ENCODE assay signal across 8 cellular contexts in genomic region chr10:131980757-131981428, GRCh38. TPM values are rescaled to one million over a fixed set of nuclear protein-coding genes. Genes with fewer than 3 reads are reported as not detected.
A peak's percentile ranks its signal among the peaks of the same experiment; 100 is the strongest.
DNase-seq lines count a peak whose midpoint lies in the region; ATAC-seq and TF ChIP-seq lines count a peak whose summit lies in the region.

No MANE protein-coding gene starts in this region.

- H3K9me3 Mint-ChIP-seq in activated naive CD4-positive, alpha-beta T cell treated with anti-CD3 and anti-CD28 coated beads for 36 hours: no peaks in the 10 kb centered on the region
- peaks cover 2% of the 10 kb centered on the region for H3K9me3 Mint-ChIP-seq in activated naive CD8-positive, alpha-beta T cell treated with anti-CD3 and anti-CD28 coated beads, Interleukin-2, amount 10 ng/mL, durations not matched to agents 7 days and 5 days

- intact Hi-C loops in activated naive CD4-positive, alpha-beta T cell treated with anti-CD3 and anti-CD28 coated beads for 36 hours (cut with micrococcal nuclease): loop anchor here (1.0 to 10.0 kb wide), 5 partner anchors 9 to 354 kb away; partner anchors contain the start of genes LRRC27 and STK32C
- intact Hi-C loops in spleen (cut with DNase I; ENCODE audit: low total_unique reads): no loop called here

- no peaks in the 10 kb centered on the region for H3K9me3 ChIP-seq in iPS-18a (ENCODE audit: control insufficient read depth, low read depth, low read length)
- no peaks in the 10 kb centered on the region for H3K9me3 ChIP-seq in spleen

- peaks cover 55% of the 10 kb centered on the region for H3K27me3 ChIP-seq in iPS-18a (ENCODE audit: control insufficient read depth, insufficient read depth, low read length)
- peaks cover 0 to 28% (median 0%) of the 10 kb centered on the region in 7 donors for H3K27me3 ChIP-seq in spleen (replicated peaks in 1 of 7)

- CTCF ChIA-PET in activated naive CD4-positive, alpha-beta T cell treated with anti-CD3 and anti-CD28 coated beads for 36 hours (lab: Charles Lee): interaction anchor here (0.6 to 1.7 kb wide), 4 partner anchors 42 to 95 kb away, joined by 3 to 9 read pairs (median 6); no protein-coding TSS in a partner anchor

- POLR2A ChIA-PET in activated naive CD8-positive, alpha-beta T cell treated with anti-CD3 and anti-CD28 coated beads, Interleukin-2, amount 10 ng/mL, durations not matched to agents 7 days and 5 days (lab: Charles Lee): interaction anchor here (0.6 to 2.8 kb wide), 9 partner anchors 8 to 81 kb away, joined by 3 to 16 read pairs (median 5); no protein-coding TSS in a partner anchor

- peak overlapping the region; percentile 82 for H3K4me3 Mint-ChIP-seq in activated naive CD4-positive, alpha-beta T cell treated with anti-CD3 and anti-CD28 coated beads for 36 hours
- peak overlapping the region; percentile 84 for H3K4me3 Mint-ChIP-seq in activated naive CD8-positive, alpha-beta T cell treated with anti-CD3 and anti-CD28 coated beads, Interleukin-2, amount 10 ng/mL, durations not matched to agents 7 days and 5 days

- no peak for TF ChIP-seq POLR2A in spleen (IDR thresholded peaks at IDR 0.05)

- H3K27me3 Mint-ChIP-seq in activated naive CD4-positive, alpha-beta T cell treated with anti-CD3 and anti-CD28 coated beads for 36 hours (ENCODE audit: low read depth): no peaks in the 10 kb centered on the region
- H3K27me3 Mint-ChIP-seq in activated naive CD8-positive, alpha-beta T cell treated with anti-CD3 and anti-CD28 coated beads, Interleukin-2, amount 10 ng/mL, durations not matched to agents 7 days and 5 days: peaks cover 18% of the 10 kb centered on the region

- TF ChIP-seq CTCF in spleen (IDR thresholded peaks at IDR 0.05 in 8 of 11, conservative IDR thresholded peaks at IDR 0.05 in 3 of 11): no peak

- H3K9ac ChIP-seq in iPS-18a (ENCODE audit: low read length): peak overlapping the region; percentile 38

- 13 to 19% (median 14%) methylated on average over 25 to 31 of the region's 31 CpGs for WGBS in spleen, 5 donors

- no peak overlapping the region for H3K27ac ChIP-seq in iPS-18a (ENCODE audit: low read length)
- peak overlapping the region in 6 of 8 donors; percentile 26 to 80 (median 69) for H3K27ac ChIP-seq in spleen

- no peak for DNase-seq in activated naive CD4-positive, alpha-beta T cell treated with anti-CD3 and anti-CD28 coated beads for 36 hours
- no peak for DNase-seq in activated naive CD4-positive, alpha-beta T cell treated with anti-CD3 and anti-CD28 coated beads, Interleukin-2, amount 50 U/mL, for 16 hours
- no peak for DNase-seq in activated naive CD8-positive, alpha-beta T cell treated with anti-CD3 and anti-CD28 coated beads, Interleukin-2, amount 10 ng/mL, durations not matched to agents 7 days and 5 days
- peak; percentile 83 for DNase-seq in spleen

- H3K4me1 Mint-ChIP-seq in activated naive CD4-positive, alpha-beta T cell treated with anti-CD3 and anti-CD28 coated beads for 36 hours (ENCODE audit: low read depth): peaks cover 42% of the 10 kb centered on the region
- peaks cover 44% of the 10 kb centered on the region for H3K4me1 Mint-ChIP-seq in activated naive CD8-positive, alpha-beta T cell treated with anti-CD3 and anti-CD28 coated beads, Interleukin-2, amount 10 ng/mL, durations not matched to agents 7 days and 5 days

- H3K4me1 ChIP-seq in iPS-18a (ENCODE audit: control insufficient read depth, low read depth, low read length) (peaks cover 28% of the 10 kb centered on the region), spleen (peaks cover 0 to 50% (median 31%) of the 10 kb centered on the region in 6 donors)

- no peak for ATAC-seq in activated naive CD8-positive, alpha-beta T cell treated with anti-CD3 and anti-CD28 coated beads, Interleukin-2, amount 10 ng/mL, durations not matched to agents 7 days and 5 days (ENCODE audit: low read depth)
- ATAC-seq in GM21786 (IDR thresholded peaks at IDR 0.05; ENCODE audit: unreplicated experiment) (no peak), HG03108 (IDR thresholded peaks at IDR 0.05; ENCODE audit: unreplicated experiment) (no peak), GM18520 (IDR thresholded peaks at IDR 0.05; ENCODE audit: unreplicated experiment) (no peak)

- H3K4me3 ChIP-seq in iPS-18a (ENCODE audit: low read length) (peak overlapping the region; percentile 81), spleen (peak overlapping the region; percentile 53 to 94 (median 78))

- peak overlapping the region; percentile 65 for H3K27ac Mint-ChIP-seq in activated naive CD4-positive, alpha-beta T cell treated with anti-CD3 and anti-CD28 coated beads for 36 hours
- H3K27ac Mint-ChIP-seq in activated naive CD8-positive, alpha-beta T cell treated with anti-CD3 and anti-CD28 coated beads, Interleukin-2, amount 10 ng/mL, durations not matched to agents 7 days and 5 days: peak overlapping the region; percentile 10

- H3K36me3 ChIP-seq in iPS-18a (ENCODE audit: control insufficient read depth, low read depth, low read length) (no peaks in the 10 kb centered on the region), spleen (no peaks in the 10 kb centered on the region)

- peaks cover 10% of the 10 kb centered on the region for H3K36me3 Mint-ChIP-seq in activated naive CD4-positive, alpha-beta T cell treated with anti-CD3 and anti-CD28 coated beads for 36 hours (ENCODE audit: low read depth)
- H3K36me3 Mint-ChIP-seq in activated naive CD8-positive, alpha-beta T cell treated with anti-CD3 and anti-CD28 coated beads, Interleukin-2, amount 10 ng/mL, durations not matched to agents 7 days and 5 days: peaks cover 35% of the 10 kb centered on the region

RNA-seq across cellular contexts. Expression of gene BNIP3, which starts 0.8 kb away (rescaled TPM):
- total RNA-seq in activated naive CD4-positive, alpha-beta T cell treated with anti-CD3 and anti-CD28 coated beads for 36 hours: 10 to 100 TPM; 55.5 to 55.9 TPM
- total RNA-seq in activated naive CD8-positive, alpha-beta T cell treated with anti-CD3 and anti-CD28 coated beads, Interleukin-2, amount 10 ng/mL, durations not matched to agents 7 days and 5 days: 10 to 100 TPM; 67.0 to 69.4 TPM
- total RNA-seq in spleen: 10 to 100 TPM; 13.9 to 42.6 (median 36.9) TPM
- polyA plus RNA-seq in spleen: 1 to 10 TPM; 4.2 to 8.4 (median 6.4) TPM
